8 cellular contexts compared by ENCODE assay signal in the genomic region with DNA sequence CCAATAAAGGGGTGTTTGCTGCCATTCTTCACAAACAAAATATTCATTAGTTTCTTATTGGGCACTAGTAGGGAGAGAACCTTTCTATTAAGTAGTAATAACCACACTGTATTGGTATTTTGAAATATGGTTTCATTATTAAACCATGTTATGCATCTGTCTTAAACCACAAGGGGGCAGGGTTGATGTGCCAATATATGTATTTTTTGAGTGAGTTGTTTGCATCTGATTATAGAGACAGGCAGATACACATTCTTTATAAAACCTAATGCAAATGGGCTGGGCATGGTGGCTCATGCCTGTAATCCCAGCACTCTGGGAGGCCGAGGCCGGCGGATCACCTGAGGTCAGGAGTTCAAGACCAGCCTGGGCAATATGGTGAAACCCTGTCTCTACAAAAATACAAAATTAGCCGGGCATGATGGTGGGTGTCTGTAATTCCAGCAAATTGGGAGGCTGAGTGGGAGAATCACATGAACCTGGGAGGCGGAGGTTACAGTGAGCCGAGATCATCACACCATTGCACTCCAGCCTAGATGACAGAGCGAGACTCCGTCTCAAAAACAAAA. TPM values are rescaled to one million over a fixed set of nuclear protein-coding genes. Genes with fewer than 3 reads are reported as not detected.
A peak's percentile ranks its signal among the peaks of the same experiment; 100 is the strongest.
DNase-seq lines count a peak whose midpoint lies in the region; ATAC-seq and TF ChIP-seq lines count a peak whose summit lies in the region.
"Not testable (repeated sequence)": the region's sequence is repeated elsewhere in the genome, so short reads cannot be mapped to it uniquely, and the experiment has no call there.

No MANE protein-coding gene starts in this region.

- intact Hi-C loops in A673 (cut with micrococcal nuclease; ENCODE audit: unreplicated experiment) (loop anchor here (2.0 kb wide), 1 partner anchor 207 kb away; no protein-coding TSS in a partner anchor), Panc1 (cut with micrococcal nuclease; ENCODE audit: unreplicated experiment) (loop anchor here (2.0 to 5.0 kb wide), 3 partner anchors 207 to 388 kb away; no protein-coding TSS in a partner anchor), adrenal gland (cut with DNase I) (loop anchor here (5.0 to 10.0 kb wide), 3 partner anchors 201 to 291 kb away; no protein-coding TSS in a partner anchor)

- not testable (repeated sequence) for H3K4me3 ChIP-seq in A673 (ENCODE audit: low read depth, low read length, poor library complexity, severe bottlenecking); Panc1 (ENCODE audit: low read depth in 2 of 2, low read length in 2 of 2); adrenal gland; gastroesophageal sphincter

- H3K9me3 ChIP-seq in A673 (ENCODE audit: low read depth, low read length, poor library complexity, severe bottlenecking); Panc1 (ENCODE audit: control insufficient read depth, insufficient read depth, low read depth, low read length); adrenal gland (replicated peaks in 1 of 3); gastroesophageal sphincter: not testable (repeated sequence)

- TF ChIP-seq POLR2A in adrenal gland (IDR thresholded peaks at IDR 0.05); gastroesophageal sphincter (IDR thresholded peaks at IDR 0.05): not testable (repeated sequence)

- in situ Hi-C loops in Panc1 (cut with HindIII; ENCODE audit: low pct_unique_long_range_greater_than_20kb, low sequenced_read_pairs), result not testable (repeated sequence)

- BruUV-seq in A673 (replicated peaks; lab: Mats Ljungman, UMichigan); Panc1 (replicated peaks; lab: Mats Ljungman, UMichigan): not testable (repeated sequence)

- POLR2A ChIA-PET in A673 (lab: Charles Lee; ENCODE audit: low non-redundant PET); Panc1 (lab: Charles Lee): not testable (repeated sequence)

- H3K27me3 ChIP-seq in A673 (replicated peaks; ENCODE audit: insufficient read depth, low read depth, low read length, poor library complexity); Panc1 (ENCODE audit: control insufficient read depth, insufficient read depth, low read length); adrenal gland; gastroesophageal sphincter: not testable (repeated sequence)

- 67 to 72% (median 69%) methylated on average over 8 of the region's 8 CpGs for WGBS in adrenal gland, 4 donors
- WGBS in gastroesophageal sphincter (ENCODE audit: low coverage in 1 of 2), 2 donors, result 34 to 81% methylated on average over 2 to 6 of the region's 8 CpGs

- CTCF ChIA-PET in A673 (lab: Charles Lee); Panc1 (lab: Charles Lee): not testable (repeated sequence)

- H3K4me1 ChIP-seq in A673 (ENCODE audit: insufficient read depth, low read length, poor library complexity, severe bottlenecking); Panc1 (ENCODE audit: control insufficient read depth, insufficient read depth, low read length); adrenal gland (replicated peaks in 1 of 2); gastroesophageal sphincter: not testable (repeated sequence)

- TF ChIP-seq EP300 in gastroesophageal sphincter (IDR thresholded peaks at IDR 0.05), result not testable (repeated sequence)

- not testable (repeated sequence) for H3K27ac ChIP-seq in A673 (ENCODE audit: low read depth, low read length, poor library complexity, severe bottlenecking); Panc1 (ENCODE audit: low read length); adrenal gland; gastroesophageal sphincter

- peak; percentile 69 for TF ChIP-seq CTCF in A673 (conservative IDR thresholded peaks at IDR 0.05; ENCODE audit: low read depth, low read length)
- TF ChIP-seq CTCF in GM12874 (IDR thresholded peaks at IDR 0.05; ENCODE audit: insufficient read depth, low read depth, low read length), result peak; percentile 44; the same call in 1 of the 2 replicates
- peak; percentile 79 for TF ChIP-seq CTCF in Panc1 (IDR thresholded peaks at IDR 0.05)
- TF ChIP-seq CTCF in adrenal gland (IDR thresholded peaks at IDR 0.05), result peak; percentile 62 to 75 (median 69)
- peak; percentile 23 to 56 (median 52) for TF ChIP-seq CTCF in gastroesophageal sphincter (IDR thresholded peaks at IDR 0.05)

- H3K36me3 ChIP-seq in A673 (ENCODE audit: insufficient read depth, low read length, poor library complexity, severe bottlenecking); Panc1 (ENCODE audit: control insufficient read depth, insufficient read depth, low read length); adrenal gland (replicated peaks in 1 of 2): not testable (repeated sequence)
- peaks cover 0 to 11% of the 10 kb centered on the region in 2 donors for H3K36me3 ChIP-seq in gastroesophageal sphincter

- DNase-seq in A673 (ENCODE audit: low spot score) (peak; percentile 81), NCI-H1417 (lab: John Stamatoyannopoulos, UW) (peak; percentile 25 to 76 (median 71)), adrenal gland (peak in 4 of 7 donors; percentile 23 to 53 (median 36)), non-pigmented ciliary epithelial cell (ENCODE audit: low read depth) (peak; percentile 27)
- not testable (repeated sequence) for DNase-seq in Panc1 (ENCODE audit: low read depth, low spot score)

- ATAC-seq in HG02852 (IDR thresholded peaks at IDR 0.05; ENCODE audit: unreplicated experiment) (peak; percentile 62), Panc1 (0 out of 2 replicates have a peak, but pooled peaks have one; percentile 73)
- ATAC-seq in gastroesophageal sphincter, result not testable (repeated sequence)

RNA-seq across cellular contexts. Expression of gene MDM2, which starts 56.0 kb away (rescaled TPM):
- 132 and 149 TPM in 2 replicates for total RNA-seq in A673 (2021)
- total RNA-seq in Panc1 (2021; ENCODE audit: unreplicated experiment), result 101 TPM
- polyA plus RNA-seq in Panc1 (2012; ENCODE audit: insufficient read length), result 11.8 TPM
- 100 to 1,000 TPM in 4 of 8 donors, 10 to 100 TPM in 4; 44.3 to 144 (median 107) TPM for total RNA-seq in adrenal gland
- polyA plus RNA-seq in adrenal gland, result 100 to 1,000 TPM in 2 of 3 donors, 10 to 100 TPM in 1; 52.0 to 241 (median 134) TPM
- 10 to 100 TPM; 47.5 to 79.2 (median 57.4) TPM for total RNA-seq in gastroesophageal sphincter
